In genomic region chr12:113241191-113242017, GRCh38 we compare ENCODE assay signal across 9 cellular contexts. TPM values are rescaled to one million over a fixed set of nuclear protein-coding genes. Genes with fewer than 3 reads are reported as not detected.
A peak's percentile ranks its signal among the peaks of the same experiment; 100 is the strongest.
DNase-seq lines count a peak whose midpoint lies in the region; ATAC-seq and TF ChIP-seq lines count a peak whose summit lies in the region.
"Had no signal": no experiment of that assay in that cellular context is flagged by ENCODE, and none has a peak within 500 bp of the region (broad histone marks: within the 10 kb centered on the region; RNA-seq: fewer than 3 reads in every experiment).

No MANE protein-coding gene starts in this region.

- peak overlapping the region; percentile 9 to 11 for H3K4me3 ChIP-seq in duodenal mucosa (ENCODE audit: low read depth in 1 of 2, low read length in 2 of 2)

- POLR2A ChIA-PET in naive thymus-derived CD8-positive, alpha-beta T cell (lab: Charles Lee) = no interaction called here

- H3K27ac Mint-ChIP-seq in osteocyte (ENCODE audit: unreplicated experiment) = peak overlapping the region; percentile 95
- peak overlapping the region in 2 of 10 donors; percentile 30 to 41 for H3K27ac Mint-ChIP-seq in naive thymus-derived CD8-positive, alpha-beta T cell
- H3K27ac Mint-ChIP-seq: IgD-negative memory B cell had no signal

- no peak for ATAC-seq in GM21447 (IDR thresholded peaks at IDR 0.05; ENCODE audit: unreplicated experiment)
- ATAC-seq in naive thymus-derived CD8-positive, alpha-beta T cell = no peak

- no peaks in the 10 kb centered on the region for H3K9me3 ChIP-seq in duodenal mucosa (ENCODE audit: control insufficient read depth in 1 of 2, low read length in 2 of 2)

- peak overlapping the region; percentile 81 for H3K27ac ChIP-seq in duodenal mucosa (ENCODE audit: low read depth, low read length)

- DNase-seq in ELR (ENCODE audit: low read depth) (peak; percentile 98), NCI-H510A treated with DMSO at 0.1 percent for 48 hours (lab: John Stamatoyannopoulos, UW) (peak; percentile 98), osteocyte (ENCODE audit: extremely low spot score, unreplicated experiment) (no peak), SIG-M5 treated with dmso at 0.1 percent for 504 hours (lab: John Stamatoyannopoulos, UW; ENCODE audit: unreplicated experiment) (no peak)
- DNase-seq in stimulated activated naive CD4-positive, alpha-beta T cell (lab: John Stamatoyannopoulos, UW) = no peak
- DNase-seq in naive thymus-derived CD8-positive, alpha-beta T cell = no peak

- peaks cover 82 to 86% of the 10 kb centered on the region in 2 donors for H3K4me1 ChIP-seq in duodenal mucosa (ENCODE audit: control insufficient read depth in 1 of 2, insufficient read depth in 2 of 2, low read length in 2 of 2)

- peak overlapping the region; percentile 11 to 52 for H3K9ac ChIP-seq in duodenal mucosa (ENCODE audit: low read depth in 1 of 2, low read length in 2 of 2)

- peaks cover 3 to 16% of the 10 kb centered on the region in 2 donors for H3K36me3 ChIP-seq in duodenal mucosa (ENCODE audit: control insufficient read depth in 1 of 2, insufficient read depth in 2 of 2, low read length in 2 of 2)

- no peaks in the 10 kb centered on the region for H3K27me3 ChIP-seq in duodenal mucosa (ENCODE audit: control insufficient read depth in 1 of 2, insufficient read depth in 2 of 2, low read length in 2 of 2)

- H3K4me3 Mint-ChIP-seq in osteocyte (ENCODE audit: unreplicated experiment) = peak overlapping the region; percentile 14
- no peak overlapping the region for H3K4me3 Mint-ChIP-seq in naive thymus-derived CD8-positive, alpha-beta T cell

- no peaks in the 10 kb centered on the region for H3K9me3 Mint-ChIP-seq in osteocyte (ENCODE audit: unreplicated experiment)
- H3K9me3 Mint-ChIP-seq in naive thymus-derived CD8-positive, alpha-beta T cell = no peaks in the 10 kb centered on the region
- H3K9me3 Mint-ChIP-seq: IgD-negative memory B cell had no signal

- H3K27me3 Mint-ChIP-seq in osteocyte (ENCODE audit: unreplicated experiment) = no peaks in the 10 kb centered on the region
- no peaks in the 10 kb centered on the region for H3K27me3 Mint-ChIP-seq in naive thymus-derived CD8-positive, alpha-beta T cell
- H3K27me3 Mint-ChIP-seq: IgD-negative memory B cell had no signal

- peaks cover 79% of the 10 kb centered on the region for H3K4me1 Mint-ChIP-seq in osteocyte (ENCODE audit: unreplicated experiment)
- H3K4me1 Mint-ChIP-seq in naive thymus-derived CD8-positive, alpha-beta T cell = peaks cover 10 to 38% (median 26%) of the 10 kb centered on the region in 4 donors

- TF ChIP-seq CTCF in osteocyte (IDR thresholded peaks at IDR 0.05) = no peak

- H3K36me3 Mint-ChIP-seq in osteocyte (ENCODE audit: unreplicated experiment) = peaks cover 10% of the 10 kb centered on the region
- peaks cover 0 to 69% (median 11%) of the 10 kb centered on the region in 3 donors for H3K36me3 Mint-ChIP-seq in naive thymus-derived CD8-positive, alpha-beta T cell

RNA-seq across cellular contexts. Expression of gene TPCN1, which starts 20.1 kb away (rescaled TPM):
- 74.6 and 80.6 TPM in 2 replicates for total RNA-seq in osteocyte
- total RNA-seq in naive thymus-derived CD8-positive, alpha-beta T cell = 10 to 100 TPM; 81.2 to 83.0 TPM
- 10 to 100 TPM in 2 of 3 donors, 1 to 10 TPM in 1; 6.7 to 16.5 (median 11.0) TPM for polyA plus RNA-seq in naive thymus-derived CD8-positive, alpha-beta T cell

RNA-seq across cellular contexts. Expression of gene RITA1, which starts 55.9 kb away (rescaled TPM):
- total RNA-seq in osteocyte = 19.9 and 20.5 TPM in 2 replicates
- 10 to 100 TPM; 12.8 to 17.1 TPM for total RNA-seq in naive thymus-derived CD8-positive, alpha-beta T cell
- 10 to 100 TPM; 22.9 to 26.2 (median 24.6) TPM for polyA plus RNA-seq in naive thymus-derived CD8-positive, alpha-beta T cell

RNA-seq across cellular contexts. Expression of gene DDX54, which starts 56.1 kb away (rescaled TPM):
- 52.8 and 52.9 TPM in 2 replicates for total RNA-seq in osteocyte
- 10 to 100 TPM; 76.1 to 81.8 TPM for total RNA-seq in naive thymus-derived CD8-positive, alpha-beta T cell
- polyA plus RNA-seq in naive thymus-derived CD8-positive, alpha-beta T cell = 10 to 100 TPM; 17.9 to 38.2 (median 24.3) TPM

Comparison
In these comparisons a context has a peak if more than half of its experiments do, and no peak if none do; other contexts are left out.
1. DNase-seq: peak in ELR (single experiment) and NCI-H510A treated with DMSO at 0.1 percent for 48 hours (single experiment); none in osteocyte (single experiment), stimulated activated naive CD4-positive, alpha-beta T cell (0 of 6), SIG-M5 treated with dmso at 0.1 percent for 504 hours (single experiment) and naive thymus-derived CD8-positive, alpha-beta T cell (0 of 10).